ENCODE assay signal across 12 cellular contexts in the genomic region with DNA sequence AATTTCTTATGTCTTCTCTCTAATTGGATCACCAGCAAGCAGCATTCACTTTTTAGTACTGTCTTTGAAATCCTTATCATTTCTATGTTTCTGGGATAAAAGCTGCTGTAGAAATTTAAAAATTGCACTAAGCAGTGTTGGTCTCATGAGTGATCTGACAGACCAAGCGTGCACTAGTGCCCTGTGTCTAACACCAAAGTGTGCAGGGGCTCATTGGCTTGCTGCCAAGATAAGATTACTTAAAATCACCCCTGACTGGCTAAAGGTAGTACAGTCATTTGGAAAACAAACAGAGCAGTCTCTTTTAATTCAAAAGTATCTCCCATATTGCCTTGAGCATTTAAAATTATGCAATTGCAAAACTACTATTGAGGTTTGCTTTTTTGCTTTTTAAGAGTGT.
"Had no signal": no experiment of that assay in that cellular context is flagged by ENCODE, and none has a peak within 500 bp of the region (broad histone marks: within the 10 kb centered on the region; RNA-seq: fewer than 3 reads in every experiment).

No MANE protein-coding gene starts in this region.

- DNase-seq: activated CD4-positive, alpha-beta memory T cell treated with anti-CD3 and anti-CD28 coated beads for 36 hours; activated effector memory CD4-positive, alpha-beta T cell treated with anti-CD3 and anti-CD28 coated beads, Interleukin-2, amount 50 U/mL, for 16 hours; activated T-cell treated with anti-CD3 and anti-CD28 coated beads, Interleukin-2, amount 50 U/mL, for 4 hours; immature natural killer cell; left colon; nucleus accumbens; right lobe of liver; T1000; trophoblast cell had no signal

- ATAC-seq: activated T-cell treated with anti-CD3 and anti-CD28 coated beads, Interleukin-2, amount 50 U/mL, for 4 hours; esophagus mucosa; left colon; natural killer cell treated with Interleukin-12 subunit alpha and Interleukin-12 subunit beta and Interleukin-15 and Interleukin-18, amount 100 ng/mL, for 72 hours; right lobe of liver; stimulated activated memory B cell treated with anti-CD40 and anti-IgM and Interleukin-4, amounts not matched to agents 10 μg/mL and 1 μg/mL and 100 μg/mL, for 72 hours had no signal
